ENCODE assay signal across 8 cellular contexts in the genomic region with DNA sequence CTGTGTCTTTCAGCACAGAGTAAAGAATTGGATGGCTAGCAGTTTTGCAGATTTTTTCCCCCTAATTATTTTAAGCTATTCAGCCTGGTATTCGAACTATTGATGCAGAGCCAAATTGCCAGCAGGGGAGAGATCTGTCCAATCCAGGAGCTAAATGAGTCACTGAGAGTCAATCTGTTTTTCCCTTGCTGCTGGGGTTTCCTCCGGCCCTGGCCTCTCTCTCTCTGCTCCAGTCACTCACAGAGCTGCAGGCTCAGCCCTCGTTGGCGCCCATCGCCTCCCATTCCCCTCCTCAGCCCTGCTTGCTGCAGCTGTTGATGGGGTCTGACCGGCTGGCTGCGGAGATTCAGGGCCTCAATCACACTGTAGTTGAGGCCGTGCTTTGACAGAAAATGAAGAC.
DNase-seq lines count a peak whose midpoint lies in the region; ATAC-seq and TF ChIP-seq lines count a peak whose summit lies in the region.
"Not testable (repeated sequence)": the region's sequence is repeated elsewhere in the genome, so short reads cannot be mapped to it uniquely, and the experiment has no call there.

No MANE protein-coding gene starts in this region.

- H3K27ac Mint-ChIP-seq in MCF 10A (ENCODE audit: low read depth, unreplicated experiment): not testable (repeated sequence)
- H3K27ac Mint-ChIP-seq in nephron: peak overlapping the region in 2 of 3 experiments; percentile 25 to 61

- BruUV-seq in MCF 10A (replicated peaks; lab: Mats Ljungman, UMichigan): not testable (repeated sequence)

- not testable (repeated sequence) for H3K36me3 Mint-ChIP-seq in MCF 10A (ENCODE audit: insufficient read depth, unreplicated experiment); nephron (ENCODE audit: low read depth)

- POLR2A ChIA-PET in MCF 10A (lab: Yijun Ruan, JAX): interaction anchor here (1.1 kb wide), 1 partner anchor 11 kb away, joined by 3 read pairs; no protein-coding TSS in a partner anchor

- peak; percentile 83 for ATAC-seq in left ventricle myocardium superior

- DNase-seq in DMS 273 (lab: John Stamatoyannopoulos, UW; ENCODE audit: unreplicated experiment) (peak; percentile 3), HCEC 1CT (peak; percentile 16), RPMI7951 (ENCODE audit: low read depth) (peak; percentile 77), MCF 10A (ENCODE audit: unreplicated experiment) (peak; percentile 44), fibroblast of peridontal ligament (ENCODE audit: extremely low read depth) (peak; percentile 23), left ventricle myocardium superior (peak; percentile 40), stromal cell of bone marrow (ENCODE audit: low read depth) (peak; percentile 35)

- H3K4me3 Mint-ChIP-seq in MCF 10A (ENCODE audit: unreplicated experiment); nephron: not testable (repeated sequence)

- not testable (repeated sequence) for TF ChIP-seq CTCF in MCF 10A (IDR thresholded peaks at IDR 0.05; ENCODE audit: unreplicated experiment); nephron (IDR thresholded peaks at IDR 0.05; ENCODE audit: unreplicated experiment in 3 of 3)

- H3K4me1 Mint-ChIP-seq in MCF 10A (ENCODE audit: insufficient read depth, unreplicated experiment): not testable (repeated sequence)
- peaks cover 25% of the 10 kb centered on the region for H3K4me1 Mint-ChIP-seq in nephron

- CTCF ChIA-PET in MCF 10A (lab: Yijun Ruan, JAX): interaction anchor here (0.6 kb wide), 1 partner anchor 527 kb away, joined by 3 read pairs; no protein-coding TSS in a partner anchor

- not testable (repeated sequence) for H3K9me3 Mint-ChIP-seq in MCF 10A (ENCODE audit: unreplicated experiment); nephron

- not testable (repeated sequence) for H3K27me3 Mint-ChIP-seq in MCF 10A (ENCODE audit: insufficient read depth, unreplicated experiment); nephron (ENCODE audit: low read depth)

- intact Hi-C loops in MCF 10A (cut with micrococcal nuclease); left ventricle myocardium superior (cut with micrococcal nuclease): not testable (repeated sequence)

Comparison
In these comparisons a context has a peak if more than half of its experiments do, and no peak if none do; other contexts are left out.
1. Peak in every context shown above with its lines: DNase-seq and ATAC-seq.
2. DNase-seq: peak in every context shown above with its lines; median percentile 77 in RPMI7951; 44 in MCF 10A; 40 in left ventricle myocardium superior; 35 in stromal cell of bone marrow; 23 in fibroblast of peridontal ligament; 16 in HCEC 1CT; 3 in DMS 273.